ENCODE assay signal across 8 cellular contexts in the genomic region with DNA sequence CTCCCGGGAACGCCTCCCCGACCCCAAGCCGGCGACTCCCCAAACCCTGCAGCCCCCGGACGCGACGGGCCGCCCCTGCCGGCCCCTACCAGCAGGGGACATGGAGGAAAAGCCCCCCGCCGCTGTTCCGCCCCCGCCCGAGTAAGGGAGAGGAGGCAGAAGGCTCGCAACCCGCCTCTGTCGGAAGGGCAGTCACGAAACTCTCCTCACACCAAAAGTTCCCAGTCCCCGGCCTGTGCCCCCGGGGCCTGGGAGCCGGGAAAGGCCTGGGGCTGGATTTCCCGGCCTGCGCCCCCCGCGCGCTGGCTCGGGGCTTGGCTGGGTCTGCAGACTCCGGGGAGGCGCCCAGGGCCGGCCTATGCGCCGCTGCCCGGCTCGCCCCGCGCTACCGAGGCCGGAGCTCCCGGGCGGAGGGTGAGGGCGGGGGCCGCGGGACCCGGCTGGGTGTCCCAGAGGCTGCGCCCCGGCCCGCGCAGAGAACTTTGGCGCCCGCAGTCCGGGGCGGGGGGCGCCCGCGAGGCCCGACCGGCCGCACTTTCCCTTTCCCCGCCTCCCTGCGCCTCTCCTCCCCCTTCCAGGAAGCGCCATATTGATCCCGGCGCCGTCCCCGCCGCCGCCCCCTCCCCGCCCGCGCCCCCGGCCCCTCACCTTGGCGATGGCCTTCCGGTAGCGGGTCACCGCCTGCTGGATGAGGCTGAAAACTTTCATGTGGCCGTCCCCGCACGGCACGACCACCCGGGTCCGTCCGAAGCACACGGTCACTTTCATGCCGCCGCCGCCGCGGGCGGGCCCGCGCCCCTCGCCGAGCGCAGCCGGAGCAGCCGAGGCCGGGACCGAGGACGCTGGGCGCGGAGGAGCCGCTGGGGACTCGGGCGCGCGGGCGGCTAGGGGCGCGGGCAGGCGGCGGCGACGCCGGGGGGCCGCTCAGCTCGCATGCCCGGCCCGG. TPM values are rescaled to one million over a fixed set of nuclear protein-coding genes. Genes with fewer than 3 reads are reported as not detected.
A peak's percentile ranks its signal among the peaks of the same experiment; 100 is the strongest.
DNase-seq lines count a peak whose midpoint lies in the region; ATAC-seq and TF ChIP-seq lines count a peak whose summit lies in the region.

No MANE protein-coding gene starts in this region.

- intact Hi-C loops in tibial artery (cut with DNase I; ENCODE audit: low total_unique reads) = loop anchor here (10.0 kb wide), 1 partner anchor 100 kb away; no protein-coding TSS in a partner anchor

- H3K27me3 ChIP-seq in liver (ENCODE audit: control insufficient read depth in 4 of 4, insufficient read depth in 4 of 4, low read length in 3 of 4) (no peaks in the 10 kb centered on the region), tibial artery (no peaks in the 10 kb centered on the region)

- TF ChIP-seq CTCF in liver (IDR thresholded peaks at IDR 0.05; ENCODE audit: low read depth, low read length, missing input control) = no peak
- TF ChIP-seq CTCF in tibial artery (IDR thresholded peaks at IDR 0.05) = no peak

- H3K9me3 ChIP-seq in liver (ENCODE audit: control insufficient read depth in 4 of 4, low read length in 3 of 4) = no peaks in the 10 kb centered on the region
- no peaks in the 10 kb centered on the region for H3K9me3 ChIP-seq in tibial artery

- ATAC-seq in GM21423 (IDR thresholded peaks at IDR 0.05; ENCODE audit: unreplicated experiment) (peak; percentile 26), HG02610 (IDR thresholded peaks at IDR 0.05; ENCODE audit: unreplicated experiment) (no peak)

- WGBS in liver = under 1% methylated on average over 120 of the region's 120 CpGs

- DNase-seq in Caki2 (ENCODE audit: low read depth) = peak; percentile 59
- peak; percentile 14 for DNase-seq in NCI-H2227 treated with DMSO at 0.1 percent for 48 hours (lab: John Stamatoyannopoulos, UW)
- DNase-seq in tibial artery = no peak
- DNase-seq in KG1 (lab: John Stamatoyannopoulos, UW) = no peak

- H3K4me3 ChIP-seq in liver (ENCODE audit: low read depth in 1 of 3, low read length in 3 of 3) = peak overlapping the region; percentile 74 to 99 (median 82)
- peak overlapping the region; percentile 91 to 97 for H3K4me3 ChIP-seq in tibial artery

- peak overlapping the region; percentile 4 to 80 for H3K9ac ChIP-seq in liver (ENCODE audit: low read depth in 1 of 2, low read length in 2 of 2)

- peak in 1 of 2 donors; percentile 1 for TF ChIP-seq RAD21 in liver (IDR thresholded peaks at IDR 0.05)

- H3K36me3 ChIP-seq in liver (ENCODE audit: control insufficient read depth in 4 of 4, insufficient read depth in 3 of 4, low read depth in 1 of 4, low read length in 3 of 4) = no peaks in the 10 kb centered on the region
- no peaks in the 10 kb centered on the region for H3K36me3 ChIP-seq in tibial artery

- peaks cover 6 to 31% (median 17%) of the 10 kb centered on the region in 4 donors for H3K4me1 ChIP-seq in liver (ENCODE audit: control insufficient read depth in 4 of 4, insufficient read depth in 4 of 4, low read length in 3 of 4)
- H3K4me1 ChIP-seq in tibial artery = peaks cover 0 to 32% (median 16%) of the 10 kb centered on the region in 4 donors

- H3K27ac ChIP-seq in cingulate gyrus (ENCODE audit: low read depth, low read length) = peak overlapping the region; percentile 39
- H3K27ac ChIP-seq in liver (ENCODE audit: low read depth in 1 of 2, low read length in 2 of 2) = peak overlapping the region; percentile 82 to 87
- H3K27ac ChIP-seq in tibial artery = peak overlapping the region; percentile 76 to 87

- in situ Hi-C loops in Caki2 (cut with HindIII; ENCODE audit: low pct_unique_long_range_greater_than_20kb, low sequenced_read_pairs) = no loop called here

TF ChIP-seq in liver, 16 proteins besides CTCF, POLR2A, EP300 and RAD21:
- no peak for TF ChIP-seq HNF4A (conservative IDR thresholded peaks at IDR 0.05)
- TF ChIP-seq MAX (IDR thresholded peaks at IDR 0.05) = no peak
- no peak for TF ChIP-seq ATF3 (IDR thresholded peaks at IDR 0.05)
- no peak for TF ChIP-seq JUND (IDR thresholded peaks at IDR 0.05)
- no peak for TF ChIP-seq HNF4G (IDR thresholded peaks at IDR 0.05)
- TF ChIP-seq NR2F2 (IDR thresholded peaks at IDR 0.05) = no peak
- no peak for TF ChIP-seq GABPA (IDR thresholded peaks at IDR 0.05 in 1 of 2, conservative IDR thresholded peaks at IDR 0.05 in 1 of 2)
- no peak for TF ChIP-seq SP1 (IDR thresholded peaks at IDR 0.05)
- TF ChIP-seq FOXA2 (IDR thresholded peaks at IDR 0.05) = no peak
- TF ChIP-seq YY1 (IDR thresholded peaks at IDR 0.05) = no peak
- TF ChIP-seq FOXA1 (IDR thresholded peaks at IDR 0.05) = no peak
- TF ChIP-seq EGR1 (IDR thresholded peaks at IDR 0.05; ENCODE audit: low read depth in 2 of 2) = no peak
- no peak for TF ChIP-seq ZBTB33 (IDR thresholded peaks at IDR 0.05)
- TF ChIP-seq REST (IDR thresholded peaks at IDR 0.05) = no peak
- no peak for TF ChIP-seq RXRA (IDR thresholded peaks at IDR 0.05)
- no peak for TF ChIP-seq TAF1 (conservative IDR thresholded peaks at IDR 0.05)

RNA-seq across cellular contexts. Expression of gene PARD3, which starts 0.6 kb away (rescaled TPM):
- 237 and 254 TPM in 2 replicates for total RNA-seq in Caki2 (2014; rRNA removed; shearing (Covaris generic); ENCODE audit: low replicate concordance)
- total RNA-seq in liver = 10 to 100 TPM; 13.3 to 43.8 TPM
- polyA plus RNA-seq in liver = 10 to 100 TPM; 12.3 to 13.7 TPM

Comparison
In these comparisons a context has a peak if more than half of its experiments do, and no peak if none do; other contexts are left out.
1. DNase-seq: peak in Caki2 (single experiment) and NCI-H2227 treated with DMSO at 0.1 percent for 48 hours (single experiment); none in tibial artery (0 of 2) and KG1 (single experiment).
2. Peak in every context shown above with its lines, with median percentiles within 50 percentile points of each other: H3K27ac ChIP-seq.